ENCODE assay signal across 1 cellular context in genomic region chr13:51453959-51454703, GRCh38.
TF ChIP-seq lines count a peak whose summit lies in the region.

No MANE protein-coding gene starts in this region.

TF ChIP-seq in IMR-90, 13 proteins besides CTCF, POLR2A, EP300 and RAD21:
- no peak for TF ChIP-seq NFE2L2 (IDR thresholded peaks at IDR 0.05; ENCODE audit: low read depth, low read length)
- no peak for TF ChIP-seq CHD1 (IDR thresholded peaks at IDR 0.05; ENCODE audit: low read depth, low read length)
- no peak for TF ChIP-seq USF2 (IDR thresholded peaks at IDR 0.05; ENCODE audit: low read depth, low read length)
- no peak for TF ChIP-seq BHLHE40 (IDR thresholded peaks at IDR 0.05; ENCODE audit: low read depth, low read length)
